ENCODE assay signal across 1 cellular context in the genomic region with DNA sequence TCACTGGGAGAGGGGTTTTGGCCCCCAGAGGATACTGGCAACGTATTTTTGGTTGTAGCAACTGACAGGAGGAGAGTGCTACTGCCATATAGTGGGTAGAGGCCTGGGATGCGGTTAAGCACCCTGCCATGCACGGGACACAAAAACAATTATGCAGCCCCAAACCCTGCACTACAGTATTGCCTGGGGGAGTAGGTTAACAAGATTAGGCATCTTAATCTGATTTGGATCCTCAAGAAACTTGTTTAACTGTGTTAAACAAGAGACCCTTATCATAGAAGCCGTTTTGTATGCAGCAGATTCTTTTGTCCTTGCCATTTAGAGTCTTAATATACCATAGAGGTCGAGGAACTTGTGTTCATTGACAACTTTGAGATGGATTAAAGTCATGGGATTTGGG.
TF ChIP-seq lines count a peak whose summit lies in the region.

No MANE protein-coding gene starts in this region.

TF ChIP-seq in GM23338, 12 proteins besides CTCF, POLR2A, EP300 and RAD21 (continued from another document):
- TF ChIP-seq, protein P1, sequence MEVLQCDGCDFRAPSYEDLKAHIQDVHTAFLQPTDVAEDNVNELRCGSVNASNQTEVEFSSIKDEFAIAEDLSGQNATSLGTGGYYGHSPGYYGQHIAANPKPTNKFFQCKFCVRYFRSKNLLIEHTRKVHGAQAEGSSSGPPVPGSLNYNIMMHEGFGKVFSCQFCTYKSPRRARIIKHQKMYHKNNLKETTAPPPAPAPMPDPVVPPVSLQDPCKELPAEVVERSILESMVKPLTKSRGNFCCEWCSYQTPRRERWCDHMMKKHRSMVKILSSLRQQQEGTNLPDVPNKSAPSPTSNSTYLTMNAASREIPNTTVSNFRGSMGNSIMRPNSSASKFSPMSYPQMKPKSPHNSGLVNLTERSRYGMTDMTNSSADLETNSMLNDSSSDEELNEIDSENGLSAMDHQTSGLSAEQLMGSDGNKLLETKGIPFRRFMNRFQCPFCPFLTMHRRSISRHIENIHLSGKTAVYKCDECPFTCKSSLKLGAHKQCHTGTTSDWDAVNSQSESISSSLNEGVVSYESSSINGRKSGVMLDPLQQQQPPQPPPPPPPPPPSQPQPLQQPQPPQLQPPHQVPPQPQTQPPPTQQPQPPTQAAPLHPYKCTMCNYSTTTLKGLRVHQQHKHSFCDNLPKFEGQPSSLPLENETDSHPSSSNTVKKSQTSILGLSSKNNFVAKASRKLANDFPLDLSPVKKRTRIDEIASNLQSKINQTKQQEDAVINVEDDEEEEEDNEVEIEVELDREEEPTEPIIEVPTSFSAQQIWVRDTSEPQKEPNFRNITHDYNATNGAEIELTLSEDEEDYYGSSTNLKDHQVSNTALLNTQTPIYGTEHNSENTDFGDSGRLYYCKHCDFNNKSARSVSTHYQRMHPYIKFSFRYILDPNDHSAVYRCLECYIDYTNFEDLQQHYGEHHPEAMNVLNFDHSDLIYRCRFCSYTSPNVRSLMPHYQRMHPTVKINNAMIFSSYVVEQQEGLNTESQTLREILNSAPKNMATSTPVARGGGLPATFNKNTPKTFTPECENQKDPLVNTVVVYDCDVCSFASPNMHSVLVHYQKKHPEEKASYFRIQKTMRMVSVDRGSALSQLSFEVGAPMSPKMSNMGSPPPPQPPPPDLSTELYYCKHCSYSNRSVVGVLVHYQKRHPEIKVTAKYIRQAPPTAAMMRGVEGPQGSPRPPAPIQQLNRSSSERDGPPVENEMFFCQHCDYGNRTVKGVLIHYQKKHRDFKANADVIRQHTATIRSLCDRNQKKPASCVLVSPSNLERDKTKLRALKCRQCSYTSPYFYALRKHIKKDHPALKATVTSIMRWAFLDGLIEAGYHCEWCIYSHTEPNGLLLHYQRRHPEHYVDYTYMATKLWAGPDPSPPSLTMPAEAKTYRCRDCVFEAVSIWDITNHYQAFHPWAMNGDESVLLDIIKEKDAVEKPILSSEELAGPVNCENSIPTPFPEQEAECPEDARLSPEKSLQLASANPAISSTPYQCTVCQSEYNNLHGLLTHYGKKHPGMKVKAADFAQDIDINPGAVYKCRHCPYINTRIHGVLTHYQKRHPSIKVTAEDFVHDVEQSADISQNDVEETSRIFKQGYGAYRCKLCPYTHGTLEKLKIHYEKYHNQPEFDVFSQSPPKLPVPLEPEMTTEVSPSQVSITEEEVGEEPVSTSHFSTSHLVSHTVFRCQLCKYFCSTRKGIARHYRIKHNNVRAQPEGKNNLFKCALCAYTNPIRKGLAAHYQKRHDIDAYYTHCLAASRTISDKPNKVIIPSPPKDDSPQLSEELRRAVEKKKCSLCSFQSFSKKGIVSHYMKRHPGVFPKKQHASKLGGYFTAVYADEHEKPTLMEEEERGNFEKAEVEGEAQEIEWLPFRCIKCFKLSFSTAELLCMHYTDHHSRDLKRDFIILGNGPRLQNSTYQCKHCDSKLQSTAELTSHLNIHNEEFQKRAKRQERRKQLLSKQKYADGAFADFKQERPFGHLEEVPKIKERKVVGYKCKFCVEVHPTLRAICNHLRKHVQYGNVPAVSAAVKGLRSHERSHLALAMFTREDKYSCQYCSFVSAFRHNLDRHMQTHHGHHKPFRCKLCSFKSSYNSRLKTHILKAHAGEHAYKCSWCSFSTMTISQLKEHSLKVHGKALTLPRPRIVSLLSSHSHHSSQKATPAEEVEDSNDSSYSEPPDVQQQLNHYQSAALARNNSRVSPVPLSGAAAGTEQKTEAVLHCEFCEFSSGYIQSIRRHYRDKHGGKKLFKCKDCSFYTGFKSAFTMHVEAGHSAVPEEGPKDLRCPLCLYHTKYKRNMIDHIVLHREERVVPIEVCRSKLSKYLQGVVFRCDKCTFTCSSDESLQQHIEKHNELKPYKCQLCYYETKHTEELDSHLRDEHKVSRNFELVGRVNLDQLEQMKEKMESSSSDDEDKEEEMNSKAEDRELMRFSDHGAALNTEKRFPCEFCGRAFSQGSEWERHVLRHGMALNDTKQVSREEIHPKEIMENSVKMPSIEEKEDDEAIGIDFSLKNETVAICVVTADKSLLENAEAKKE (CRISPR knock-in tag; IDR thresholded peaks at IDR 0.05) = no peak
- TF ChIP-seq, protein P2, sequence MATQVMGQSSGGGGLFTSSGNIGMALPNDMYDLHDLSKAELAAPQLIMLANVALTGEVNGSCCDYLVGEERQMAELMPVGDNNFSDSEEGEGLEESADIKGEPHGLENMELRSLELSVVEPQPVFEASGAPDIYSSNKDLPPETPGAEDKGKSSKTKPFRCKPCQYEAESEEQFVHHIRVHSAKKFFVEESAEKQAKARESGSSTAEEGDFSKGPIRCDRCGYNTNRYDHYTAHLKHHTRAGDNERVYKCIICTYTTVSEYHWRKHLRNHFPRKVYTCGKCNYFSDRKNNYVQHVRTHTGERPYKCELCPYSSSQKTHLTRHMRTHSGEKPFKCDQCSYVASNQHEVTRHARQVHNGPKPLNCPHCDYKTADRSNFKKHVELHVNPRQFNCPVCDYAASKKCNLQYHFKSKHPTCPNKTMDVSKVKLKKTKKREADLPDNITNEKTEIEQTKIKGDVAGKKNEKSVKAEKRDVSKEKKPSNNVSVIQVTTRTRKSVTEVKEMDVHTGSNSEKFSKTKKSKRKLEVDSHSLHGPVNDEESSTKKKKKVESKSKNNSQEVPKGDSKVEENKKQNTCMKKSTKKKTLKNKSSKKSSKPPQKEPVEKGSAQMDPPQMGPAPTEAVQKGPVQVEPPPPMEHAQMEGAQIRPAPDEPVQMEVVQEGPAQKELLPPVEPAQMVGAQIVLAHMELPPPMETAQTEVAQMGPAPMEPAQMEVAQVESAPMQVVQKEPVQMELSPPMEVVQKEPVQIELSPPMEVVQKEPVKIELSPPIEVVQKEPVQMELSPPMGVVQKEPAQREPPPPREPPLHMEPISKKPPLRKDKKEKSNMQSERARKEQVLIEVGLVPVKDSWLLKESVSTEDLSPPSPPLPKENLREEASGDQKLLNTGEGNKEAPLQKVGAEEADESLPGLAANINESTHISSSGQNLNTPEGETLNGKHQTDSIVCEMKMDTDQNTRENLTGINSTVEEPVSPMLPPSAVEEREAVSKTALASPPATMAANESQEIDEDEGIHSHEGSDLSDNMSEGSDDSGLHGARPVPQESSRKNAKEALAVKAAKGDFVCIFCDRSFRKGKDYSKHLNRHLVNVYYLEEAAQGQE (IDR thresholded peaks at IDR 0.05; ENCODE audit: unreplicated experiment) = no peak
- TF ChIP-seq STAT1 (IDR thresholded peaks at IDR 0.05; ENCODE audit: unreplicated experiment) (no peak), ZNF114 (CRISPR knock-in tag; IDR thresholded peaks at IDR 0.05) (no peak), NANOG (IDR thresholded peaks at IDR 0.05; ENCODE audit: borderline replicate concordance) (no peak), JUNB (IDR thresholded peaks at IDR 0.05; ENCODE audit: unreplicated experiment) (no peak), CREB1 (CRISPR knock-in tag; IDR thresholded peaks at IDR 0.05; ENCODE audit: low read depth) (no peak), POLR2AphosphoS5 (IDR thresholded peaks at IDR 0.05; ENCODE audit: low read depth) (no peak)
- TF ChIP-seq, protein P3, sequence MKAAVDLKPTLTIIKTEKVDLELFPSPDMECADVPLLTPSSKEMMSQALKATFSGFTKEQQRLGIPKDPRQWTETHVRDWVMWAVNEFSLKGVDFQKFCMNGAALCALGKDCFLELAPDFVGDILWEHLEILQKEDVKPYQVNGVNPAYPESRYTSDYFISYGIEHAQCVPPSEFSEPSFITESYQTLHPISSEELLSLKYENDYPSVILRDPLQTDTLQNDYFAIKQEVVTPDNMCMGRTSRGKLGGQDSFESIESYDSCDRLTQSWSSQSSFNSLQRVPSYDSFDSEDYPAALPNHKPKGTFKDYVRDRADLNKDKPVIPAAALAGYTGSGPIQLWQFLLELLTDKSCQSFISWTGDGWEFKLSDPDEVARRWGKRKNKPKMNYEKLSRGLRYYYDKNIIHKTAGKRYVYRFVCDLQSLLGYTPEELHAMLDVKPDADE (IDR thresholded peaks at IDR 0.05) = no peak
